ENCODE assay signal across 11 cellular contexts in the genomic region with DNA sequence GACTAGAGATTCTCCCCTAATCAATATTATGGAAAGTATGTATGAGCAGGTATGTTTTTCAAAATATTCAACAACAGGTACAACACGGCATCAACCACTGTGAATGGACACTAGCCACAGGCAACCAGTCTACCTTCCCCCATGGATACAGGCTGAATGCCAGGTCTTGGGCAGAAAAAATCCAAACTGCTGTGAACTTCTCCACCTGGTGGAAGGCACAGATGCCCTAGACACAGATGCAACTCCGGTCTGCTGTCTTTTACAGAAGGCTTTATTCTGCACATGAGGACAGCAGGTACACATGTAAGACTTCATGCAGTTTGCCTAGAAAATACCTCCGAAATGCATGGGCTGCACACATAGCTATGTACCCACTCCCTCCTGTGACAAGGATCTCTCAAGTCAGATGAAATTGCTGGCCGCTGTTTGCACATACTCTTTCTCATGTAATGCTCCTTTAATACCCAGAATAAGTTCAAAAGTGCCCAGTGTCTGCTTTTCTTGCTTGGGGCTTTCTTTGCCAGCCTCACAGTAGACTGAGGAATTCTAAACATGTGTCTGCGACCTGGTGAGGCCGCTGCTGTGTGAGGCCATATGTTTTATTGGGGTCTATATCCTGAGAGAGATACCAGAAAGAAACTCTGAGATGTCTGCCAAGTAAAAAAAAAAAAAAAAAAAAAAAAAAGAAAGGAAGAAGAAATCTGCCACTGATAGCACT.
DNase-seq lines count a peak whose midpoint lies in the region; ATAC-seq and TF ChIP-seq lines count a peak whose summit lies in the region.
"Had no signal": no experiment of that assay in that cellular context is flagged by ENCODE, and none has a peak within 500 bp of the region (broad histone marks: within the 10 kb centered on the region; RNA-seq: fewer than 3 reads in every experiment).

No MANE protein-coding gene starts in this region.

- no peak overlapping the region for H3K18ac ChIP-seq in mesendoderm (ENCODE audit: low read length)

- H3K4me3 Mint-ChIP-seq in chondrocyte (ENCODE audit: unreplicated experiment), result no peak overlapping the region

- no peak for TF ChIP-seq POLR2A in transverse colon (IDR thresholded peaks at IDR 0.05)

- H2AFZ ChIP-seq in Karpas-422 (ENCODE audit: low read length), result no peak overlapping the region

- no peak for ATAC-seq in GM21786 (IDR thresholded peaks at IDR 0.05; ENCODE audit: unreplicated experiment)

- H3K27ac Mint-ChIP-seq in chondrocyte (ENCODE audit: unreplicated experiment), result peak overlapping the region; percentile 90

- no peak for TF ChIP-seq EP300 in transverse colon (IDR thresholded peaks at IDR 0.05; ENCODE audit: low read depth)

- H3K4me1 ChIP-seq in Karpas-422 (ENCODE audit: low read length) (peaks cover 11% of the 10 kb centered on the region), mesendoderm (ENCODE audit: control insufficient read depth, low read depth, low read length) (peaks cover 6% of the 10 kb centered on the region), transverse colon (peaks cover 0 to 3% (median 2%) of the 10 kb centered on the region in 4 donors)

- H2BK5ac ChIP-seq in mesendoderm (ENCODE audit: low read length), result peak overlapping the region; percentile 6

- H3K4me2 ChIP-seq in Karpas-422 (ENCODE audit: low read depth, low read length, poor library complexity, severe bottlenecking) (no peak overlapping the region), mesendoderm (ENCODE audit: low read length) (no peak overlapping the region)

- H3K4me3 ChIP-seq in AG10803 (ENCODE audit: low read length), result no peak overlapping the region
- H3K4me3 ChIP-seq in Karpas-422 (ENCODE audit: low read length), result no peak overlapping the region
- no peak overlapping the region for H3K4me3 ChIP-seq in mesendoderm (ENCODE audit: low read length)
- H3K4me3 ChIP-seq in transverse colon, result no peak overlapping the region

- no peaks in the 10 kb centered on the region for H3K9me3 Mint-ChIP-seq in chondrocyte (ENCODE audit: low read depth)

- H2BK15ac ChIP-seq in mesendoderm (replicated peaks; ENCODE audit: low read depth), result no peak overlapping the region

- DNase-seq in AG10803 (ENCODE audit: low read depth) (peak; percentile 3), Karpas-422 (peak; percentile 40), chondrocyte (ENCODE audit: low spot score) (no peak), mesendoderm (peak; percentile 49), NCI-H1105 treated with DMSO at 0.1 percent for 48 hours (lab: John Stamatoyannopoulos, UW) (no peak), transverse colon (no peak), Ammon's horn (ENCODE audit: low spot score) (no peak)
- DNase-seq: GOT3, NCI-H1436, occipital lobe had no signal

- H3K23ac ChIP-seq in mesendoderm (ENCODE audit: low read length), result no peak overlapping the region

- no peak overlapping the region for H2BK120ac ChIP-seq in mesendoderm (ENCODE audit: low read depth, low read length)

- no peaks in the 10 kb centered on the region for H3K27me3 ChIP-seq in Karpas-422 (ENCODE audit: low read length)
- no peaks in the 10 kb centered on the region for H3K27me3 ChIP-seq in mesendoderm (ENCODE audit: insufficient read depth, low read length, poor library complexity)
- no peaks in the 10 kb centered on the region for H3K27me3 ChIP-seq in transverse colon

- intact Hi-C loops in transverse colon (cut with DNase I; ENCODE audit: low total_unique reads), result no loop called here

- no peak overlapping the region for H3K9ac ChIP-seq in Karpas-422 (ENCODE audit: low read length)
- no peak overlapping the region for H3K9ac ChIP-seq in mesendoderm (ENCODE audit: low read length)

- H2AK5ac ChIP-seq in mesendoderm (ENCODE audit: low read length), result no peak overlapping the region

- peaks cover 67% of the 10 kb centered on the region for H3K4me1 Mint-ChIP-seq in chondrocyte (ENCODE audit: low read depth)

- H3K4ac ChIP-seq in mesendoderm (ENCODE audit: low read depth, low read length), result no peak overlapping the region

- H3K79me1 ChIP-seq in mesendoderm (ENCODE audit: low read length), result no peaks in the 10 kb centered on the region

- no peak overlapping the region for H3K27ac ChIP-seq in Karpas-422 (ENCODE audit: low read length)
- H3K27ac ChIP-seq in mesendoderm (ENCODE audit: low read depth, low read length), result no peak overlapping the region
- H3K27ac ChIP-seq in transverse colon, result no peak overlapping the region

- no CpG with 5 or more reads among the region's 6 CpGs for WGBS in mesendoderm (ENCODE audit: extremely low coverage, insufficient coverage, low lambda C conversion rate)
- 64 to 77% methylated on average over 2 to 6 of the region's 6 CpGs for WGBS in transverse colon (ENCODE audit: low coverage in 1 of 2), 2 donors

- H4K5ac ChIP-seq in mesendoderm (ENCODE audit: low read length), result no peak overlapping the region

- H3K36me3 ChIP-seq in Karpas-422 (ENCODE audit: insufficient read depth, low read length) (no peaks in the 10 kb centered on the region), mesendoderm (ENCODE audit: control insufficient read depth, insufficient read depth, low read length) (no peaks in the 10 kb centered on the region), transverse colon (no peaks in the 10 kb centered on the region)

- H3K56ac ChIP-seq in mesendoderm (ENCODE audit: low read length), result peak overlapping the region; percentile 1

- no peaks in the 10 kb centered on the region for H3K27me3 Mint-ChIP-seq in chondrocyte (ENCODE audit: low read depth)

- H3K9me3 ChIP-seq in Karpas-422 (ENCODE audit: low read length), result no peaks in the 10 kb centered on the region
- H3K9me3 ChIP-seq in transverse colon, result no peaks in the 10 kb centered on the region

- in situ Hi-C loops in transverse colon (cut with MboI; ENCODE audit: low pct_ligation_motif_present in 1 of 4, low pct_unique_long_range_greater_than_20kb in 1 of 4, low sequenced_read_pairs in 3 of 4), result no loop called here

- no peaks in the 10 kb centered on the region for H4K20me1 ChIP-seq in Karpas-422 (ENCODE audit: insufficient read depth, low read depth, low read length)

- 0 out of 2 replicates have a peak, but pooled peaks have one; percentile 5 for TF ChIP-seq CTCF in AG10803 (conservative IDR thresholded peaks at IDR 0.05; ENCODE audit: low read length)
- TF ChIP-seq CTCF in chondrocyte (IDR thresholded peaks at IDR 0.05), result peak; percentile 69
- TF ChIP-seq CTCF in transverse colon (IDR thresholded peaks at IDR 0.05), result no peak

- no peaks in the 10 kb centered on the region for H3K36me3 Mint-ChIP-seq in chondrocyte (ENCODE audit: low read depth)

- no peaks in the 10 kb centered on the region for H3K9me2 ChIP-seq in Karpas-422 (replicated peaks; ENCODE audit: insufficient read depth, low read length)

- no peak overlapping the region for H4K8ac ChIP-seq in mesendoderm (ENCODE audit: low read depth, low read length)

- H3K79me2 ChIP-seq in Karpas-422 (ENCODE audit: low read length) (no peaks in the 10 kb centered on the region), mesendoderm (ENCODE audit: control insufficient read depth, insufficient read depth, low read length) (no peaks in the 10 kb centered on the region)

Comparison
In these comparisons a context has a peak if more than half of its experiments do, and no peak if none do; other contexts are left out.
1. DNase-seq: peak in AG10803 (single experiment), Karpas-422 (single experiment) and mesendoderm (single experiment); none in chondrocyte (single experiment), NCI-H1105 treated with DMSO at 0.1 percent for 48 hours (single experiment), transverse colon (single experiment) and Ammon's horn (single experiment).
2. CTCF ChIP-seq: peak in AG10803 (single experiment) and chondrocyte (single experiment); none in transverse colon (0 of 5).